1 cellular context compared by ENCODE assay signal in genomic region chrX:43969504-43970501, GRCh38.
TF ChIP-seq lines count a peak whose summit lies in the region.

No MANE protein-coding gene starts in this region.

TF ChIP-seq in A549, 52 proteins besides CTCF, POLR2A, EP300 and RAD21 (continued from another document):
- TF ChIP-seq MYC (IDR thresholded peaks at IDR 0.05; ENCODE audit: borderline replicate concordance, low read length) = no peak
- TF ChIP-seq NFE2L2 (conservative IDR thresholded peaks at IDR 0.05; ENCODE audit: low read length) = no peak
- no peak for TF ChIP-seq SMC3 (IDR thresholded peaks at IDR 0.05)
- no peak for TF ChIP-seq SREBF2 (IDR thresholded peaks at IDR 0.05)
- no peak for TF ChIP-seq ESRRA (IDR thresholded peaks at IDR 0.05; ENCODE audit: borderline replicate concordance, low read length)
- no peak for TF ChIP-seq EHMT2 (IDR thresholded peaks at IDR 0.05; ENCODE audit: low read depth)
- TF ChIP-seq BHLHE40 (IDR thresholded peaks at IDR 0.05; ENCODE audit: low read depth, low read length) = no peak
- TF ChIP-seq ELK1 (IDR thresholded peaks at IDR 0.05; ENCODE audit: low read depth, low read length) = no peak
